ENCODE assay signal across 8 cellular contexts in genomic region chr1:1631793-1632420, GRCh38. TPM values are rescaled to one million over a fixed set of nuclear protein-coding genes. Genes with fewer than 3 reads are reported as not detected.
A peak's percentile ranks its signal among the peaks of the same experiment; 100 is the strongest.
DNase-seq lines count a peak whose midpoint lies in the region; ATAC-seq and TF ChIP-seq lines count a peak whose summit lies in the region.

Gene MMP23B (plus strand): TSS chr1:1632173. CDS start chr1:1632219, 46 bp downstream.

- H3K4me1 ChIP-seq in lower lobe of right lung (peaks cover 15% of the 10 kb centered on the region), upper lobe of left lung (peaks cover 7 to 32% (median 18%) of the 10 kb centered on the region in 4 donors)

- 6% methylated on average over 24 of the region's 48 CpGs; no CpG with 5 or more reads in 1 of the 2 donors for WGBS in upper lobe of left lung, 2 donors
- 2 to 10% methylated on average over 6 to 20 of the region's 48 CpGs for WGBS in lower leg skin, 2 donors

- H3K9me3 ChIP-seq in lower lobe of right lung (no peaks in the 10 kb centered on the region), upper lobe of left lung (no peaks in the 10 kb centered on the region)

- peaks cover 7% of the 10 kb centered on the region for H3K4me1 Mint-ChIP-seq in activated CD4-positive, alpha-beta T cell treated with anti-CD3 and anti-CD28 coated beads, Interleukin-2, amount 10 ng/mL, durations not matched to agents 7 days and 5 days
- H3K4me1 Mint-ChIP-seq in chondrocyte (ENCODE audit: low read depth) = no peaks in the 10 kb centered on the region

- no peaks in the 10 kb centered on the region for H3K9me3 Mint-ChIP-seq in activated CD4-positive, alpha-beta T cell treated with anti-CD3 and anti-CD28 coated beads, Interleukin-2, amount 10 ng/mL, durations not matched to agents 7 days and 5 days
- no peaks in the 10 kb centered on the region for H3K9me3 Mint-ChIP-seq in chondrocyte (ENCODE audit: low read depth)

- peaks cover 2% of the 10 kb centered on the region for H3K36me3 Mint-ChIP-seq in activated CD4-positive, alpha-beta T cell treated with anti-CD3 and anti-CD28 coated beads, Interleukin-2, amount 10 ng/mL, durations not matched to agents 7 days and 5 days (ENCODE audit: low read depth)
- H3K36me3 Mint-ChIP-seq in chondrocyte (ENCODE audit: low read depth) = peaks cover 2% of the 10 kb centered on the region

- DNase-seq in activated CD4-positive, alpha-beta T cell treated with anti-CD3 and anti-CD28 coated beads, Interleukin-2, amount 10 ng/mL, durations not matched to agents 7 days and 5 days = no peak
- no peak for DNase-seq in activated CD4-positive, alpha-beta T cell treated with anti-CD3 and anti-CD28 coated beads for 1 hour
- peak; percentile 77 for DNase-seq in chondrocyte (ENCODE audit: low spot score)
- peak; percentile 49 for DNase-seq in lower lobe of right lung
- peak in 1 of 2 donors; percentile 89 for DNase-seq in upper lobe of left lung
- DNase-seq in caudate nucleus (lab: John Stamatoyannopoulos, UW) = no peak
- no peak for DNase-seq in lower leg skin (ENCODE audit: low spot score in 2 of 2)

- peak within 1 kb of the TSS; percentile 78 for H3K27ac Mint-ChIP-seq in activated CD4-positive, alpha-beta T cell treated with anti-CD3 and anti-CD28 coated beads, Interleukin-2, amount 10 ng/mL, durations not matched to agents 7 days and 5 days
- H3K27ac Mint-ChIP-seq in chondrocyte (ENCODE audit: unreplicated experiment) = peak within 1 kb of the TSS; percentile 57

- POLR2A ChIA-PET in activated CD4-positive, alpha-beta T cell treated with anti-CD3 and anti-CD28 coated beads, Interleukin-2, amount 10 ng/mL, durations not matched to agents 7 days and 5 days (lab: Charles Lee) = no interaction called here

- H3K27me3 Mint-ChIP-seq in activated CD4-positive, alpha-beta T cell treated with anti-CD3 and anti-CD28 coated beads, Interleukin-2, amount 10 ng/mL, durations not matched to agents 7 days and 5 days = peaks cover 4% of the 10 kb centered on the region
- H3K27me3 Mint-ChIP-seq in chondrocyte (ENCODE audit: low read depth) = no peaks in the 10 kb centered on the region

- ATAC-seq in lower lobe of right lung = peak; percentile 1 to 7
- ATAC-seq in upper lobe of left lung (ENCODE audit: low FRiP score in 2 of 2) = peak in 1 of 2 donors; percentile 7
- ATAC-seq in GM19328 (IDR thresholded peaks at IDR 0.05; ENCODE audit: unreplicated experiment) = no peak

- TF ChIP-seq CTCF in chondrocyte (IDR thresholded peaks at IDR 0.05) (no peak), lower lobe of right lung (IDR thresholded peaks at IDR 0.05) (no peak), upper lobe of left lung (IDR thresholded peaks at IDR 0.05) (no peak), lower leg skin (IDR thresholded peaks at IDR 0.05) (no peak)

- H3K27ac ChIP-seq in lower lobe of right lung (peak within 1 kb of the TSS; percentile 84), upper lobe of left lung (peak within 1 kb of the TSS; percentile 79 to 89 (median 87)), caudate nucleus (ENCODE audit: low read depth, low read length) (no peak within 1 kb of the TSS)

- H3K27me3 ChIP-seq in lower lobe of right lung (ENCODE audit: low read depth) = peaks cover 21% of the 10 kb centered on the region
- H3K27me3 ChIP-seq in upper lobe of left lung = peaks cover 0 to 32% (median 13%) of the 10 kb centered on the region in 4 donors

- H3K4me3 ChIP-seq in lower lobe of right lung = peak within 1 kb of the TSS; percentile 42
- peak within 1 kb of the TSS; percentile 20 to 42 (median 34) for H3K4me3 ChIP-seq in upper lobe of left lung
- H3K4me3 ChIP-seq in lower leg skin (ENCODE audit: low read depth, poor library complexity, severe bottlenecking) = no peak within 1 kb of the TSS

- no peak for TF ChIP-seq EP300 in upper lobe of left lung (IDR thresholded peaks at IDR 0.05)

- H3K36me3 ChIP-seq in lower lobe of right lung (peaks cover 21% of the 10 kb centered on the region), upper lobe of left lung (peaks cover 1 to 32% (median 17%) of the 10 kb centered on the region in 4 donors)

- H3K4me3 Mint-ChIP-seq in activated CD4-positive, alpha-beta T cell treated with anti-CD3 and anti-CD28 coated beads, Interleukin-2, amount 10 ng/mL, durations not matched to agents 7 days and 5 days = no peak within 1 kb of the TSS
- peak within 1 kb of the TSS; percentile 57 for H3K4me3 Mint-ChIP-seq in chondrocyte (ENCODE audit: unreplicated experiment)

- intact Hi-C loops in lower lobe of right lung (cut with DNase I) = no loop called here
- intact Hi-C loops in lower leg skin (cut with DNase I; ENCODE audit: low total_unique reads) = no loop called here

- TF ChIP-seq POLR2A in upper lobe of left lung (IDR thresholded peaks at IDR 0.05) (no peak), lower leg skin (IDR thresholded peaks at IDR 0.05) (no peak)

- CTCF ChIA-PET in activated CD4-positive, alpha-beta T cell treated with anti-CD3 and anti-CD28 coated beads, Interleukin-2, amount 10 ng/mL, durations not matched to agents 7 days and 5 days (lab: Charles Lee) = interaction anchor here (0.6 kb wide), 1 partner anchor 20 kb away, joined by 3 read pairs; no protein-coding TSS in a partner anchor

RNA-seq across cellular contexts. Expression of gene MMP23B, which starts in this region (rescaled TPM):
- total RNA-seq in activated CD4-positive, alpha-beta T cell treated with anti-CD3 and anti-CD28 coated beads, Interleukin-2, amount 10 ng/mL, durations not matched to agents 7 days and 5 days = 1 to 10 TPM; 1.8 to 2.3 TPM
- total RNA-seq in chondrocyte (18.3 to 71.4 TPM (median 68.7 TPM) in 3 replicates), lower lobe of right lung (27.2 TPM), upper lobe of left lung (10 to 100 TPM in 5 of 6 donors, not detected in 1; 13.6 to 79.3 (median 33.0) TPM), lower leg skin (1 to 10 TPM; 2.1 to 3.9 (median 3.2) TPM)

Comparison
In these comparisons a context has a peak if more than half of its experiments do, and no peak if none do; other contexts are left out.
1. DNase-seq: peak in chondrocyte (single experiment) and lower lobe of right lung (single experiment); none in activated CD4-positive, alpha-beta T cell treated with anti-CD3 and anti-CD28 coated beads, Interleukin-2, amount 10 ng/mL, durations not matched to agents 7 days and 5 days (single experiment), activated CD4-positive, alpha-beta T cell treated with anti-CD3 and anti-CD28 coated beads for 1 hour (single experiment), caudate nucleus (0 of 61) and lower leg skin (0 of 2).